Comparison of ENCODE assay signal across 5 cellular contexts in the genomic region with DNA sequence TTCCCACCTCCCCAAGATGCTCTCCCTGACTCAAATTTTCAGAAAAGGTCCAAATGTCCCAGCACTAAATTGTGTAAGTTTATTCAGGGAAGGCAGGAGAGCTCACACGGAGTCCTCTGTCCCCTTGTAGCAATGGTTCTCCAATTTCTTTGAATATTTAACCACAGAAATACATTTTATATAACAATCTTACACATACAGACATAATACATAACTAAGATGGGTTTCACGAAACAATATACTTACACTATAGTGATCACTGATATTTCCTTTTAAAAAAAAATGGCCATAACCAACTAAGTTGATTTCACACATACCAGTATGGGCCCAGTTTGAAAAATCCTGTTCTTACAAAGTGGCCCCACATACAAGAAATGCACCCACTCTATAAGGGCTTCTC. TPM values are rescaled to one million over a fixed set of nuclear protein-coding genes. Genes with fewer than 3 reads are reported as not detected.
"Had no signal": no experiment of that assay in that cellular context is flagged by ENCODE, and none has a peak within 500 bp of the region (broad histone marks: within the 10 kb centered on the region; RNA-seq: fewer than 3 reads in every experiment).

A gene (minus strand): TSS at position 101 of the 400 bp plus-strand sequence. CDS start 832 bp downstream, outside the sequence.

RNA-seq across cellular contexts. Expression of the gene that starts here (rescaled TPM):
- total RNA-seq: GM23248, H4, H7, H9 had no signal
- polyA plus RNA-seq: GM23248, H1 had no signal
